31 cellular contexts compared by ENCODE assay signal in genomic region chr18:7677424-7677823, GRCh38.
"Had no signal": no experiment of that assay in that cellular context is flagged by ENCODE, and none has a peak within 500 bp of the region (broad histone marks: within the 10 kb centered on the region; RNA-seq: fewer than 3 reads in every experiment).

No MANE protein-coding gene starts in this region.

- DNase-seq: activated B cell treated with CpG ODN at 0.5 μM for 24 hours; activated CD4-positive, alpha-beta T cell treated with anti-CD3 and anti-CD28 coated beads for 1 hour; activated CD4-positive, alpha-beta T cell treated with anti-CD3 and anti-CD28 coated beads, Interleukin-2, amount 10 ng/mL, durations not matched to agents 24 days and 14 days; activated CD4-positive, alpha-beta T cell treated with anti-CD3 and anti-CD28 coated beads, Interleukin-2, amount 50 U/mL, for 48 hours; activated CD8-positive, alpha-beta memory T cell treated with anti-CD3 and anti-CD28 coated beads, Interleukin-2, amount 10 ng/mL, durations not matched to agents 7 days and 5 days; activated effector memory CD4-positive, alpha-beta T cell treated with Interleukin-2 at 50 U/mL for 16 hours; activated naive CD4-positive, alpha-beta T cell treated with Interleukin-2 at 50 U/mL for 16 hours; activated naive CD8-positive, alpha-beta T cell treated with anti-CD3 and anti-CD28 coated beads, Interleukin-2, amount 50 U/mL, for 24 hours; activated T-cell treated with anti-CD3 and anti-CD28 coated beads, Interleukin-2, amount 50 U/mL, for 24 hours; amniotic stem cell; Kasumi-1; KBM-7; NCI-H1092; NCI-H1417; NCI-H1694; NCI-H2029; NCI-H2107; NCI-H2171 treated with DMSO at 0.1 percent for 48 hours; NCI-H226; NCI-H510A treated with DMSO at 0.1 percent for 48 hours; NCI-H69; PC-9; SHP77 treated with DMSO at 0.1 percent for 48 hours; T-helper 2 cell; T1000 had no signal

- H3K27ac ChIP-seq: ascending aorta, cardiac muscle cell, PC-9 had no signal

- H3K27me3 ChIP-seq: ascending aorta, cardiac muscle cell had no signal

- ATAC-seq: activated CD8-positive, alpha-beta memory T cell treated with anti-CD3 and anti-CD28 coated beads, Interleukin-2, amount 10 ng/mL, durations not matched to agents 7 days and 5 days; activated naive CD4-positive, alpha-beta T cell treated with anti-CD3 and anti-CD28 coated beads, Interleukin-2, amount 50 U/mL, for 72 hours; activated naive CD8-positive, alpha-beta T cell treated with anti-CD3 and anti-CD28 coated beads, Interleukin-2, amount 50 U/mL, for 24 hours had no signal

- H3K9me3 Mint-ChIP-seq: activated B cell treated with CpG ODN at 0.5 μM for 24 hours; activated CD4-positive, alpha-beta T cell treated with anti-CD3 and anti-CD28 coated beads, Interleukin-2, amount 10 ng/mL, durations not matched to agents 24 days and 14 days; activated naive CD8-positive, alpha-beta T cell treated with anti-CD3 and anti-CD28 coated beads, Interleukin-2, amount 50 U/mL, for 24 hours; activated T-cell treated with anti-CD3 and anti-CD28 coated beads, Interleukin-2, amount 50 U/mL, for 24 hours; activated T-helper 1 cell treated with anti-CD3 and anti-CD28 coated beads, Interleukin-12 subunit alpha, Interleukin-12 subunit beta, Interleukin-2, Interleukin-4 antibody, amounts not matched to agents 30 ng/mL and 10 ng/mL and 1 ng/mL, durations not matched to agents 14 hours and 24 hours and 36 hours; brain had no signal

- H3K4me3 ChIP-seq: ascending aorta, cardiac muscle cell, PC-9 had no signal

- H3K36me3 Mint-ChIP-seq: activated CD8-positive, alpha-beta memory T cell treated with anti-CD3 and anti-CD28 coated beads, Interleukin-2, amount 10 ng/mL, durations not matched to agents 7 days and 5 days; activated naive CD4-positive, alpha-beta T cell treated with anti-CD3 and anti-CD28 coated beads, Interleukin-2, amount 50 U/mL, for 72 hours; brain had no signal

- FAIRE-seq: TTC549 had no signal

- H3K4me2 ChIP-seq: PC-9 had no signal

- H3K27me3 Mint-ChIP-seq: activated B cell treated with CpG ODN at 0.5 μM for 24 hours; activated CD4-positive, alpha-beta T cell treated with anti-CD3 and anti-CD28 coated beads, Interleukin-2, amount 10 ng/mL, durations not matched to agents 24 days and 14 days; activated CD8-positive, alpha-beta memory T cell treated with anti-CD3 and anti-CD28 coated beads, Interleukin-2, amount 10 ng/mL, durations not matched to agents 7 days and 5 days; activated naive CD8-positive, alpha-beta T cell treated with anti-CD3 and anti-CD28 coated beads, Interleukin-2, amount 50 U/mL, for 24 hours; activated T-cell treated with anti-CD3 and anti-CD28 coated beads, Interleukin-2, amount 50 U/mL, for 24 hours had no signal

- H3K36me3 ChIP-seq: ascending aorta, cardiac muscle cell had no signal

- H3K4me3 Mint-ChIP-seq: activated B cell treated with CpG ODN at 0.5 μM for 24 hours; activated CD4-positive, alpha-beta T cell treated with anti-CD3 and anti-CD28 coated beads, Interleukin-2, amount 10 ng/mL, durations not matched to agents 24 days and 14 days; activated CD8-positive, alpha-beta memory T cell treated with anti-CD3 and anti-CD28 coated beads, Interleukin-2, amount 10 ng/mL, durations not matched to agents 7 days and 5 days; activated naive CD8-positive, alpha-beta T cell treated with anti-CD3 and anti-CD28 coated beads, Interleukin-2, amount 50 U/mL, for 24 hours; activated T-cell treated with anti-CD3 and anti-CD28 coated beads, Interleukin-2, amount 50 U/mL, for 24 hours; activated T-helper 1 cell treated with anti-CD3 and anti-CD28 coated beads, Interleukin-12 subunit alpha, Interleukin-12 subunit beta, Interleukin-2, Interleukin-4 antibody, amounts not matched to agents 30 ng/mL and 10 ng/mL and 1 ng/mL, durations not matched to agents 14 hours and 24 hours and 36 hours; brain had no signal

- H3K4me1 Mint-ChIP-seq: activated B cell treated with CpG ODN at 0.5 μM for 24 hours; activated CD4-positive, alpha-beta T cell treated with anti-CD3 and anti-CD28 coated beads, Interleukin-2, amount 10 ng/mL, durations not matched to agents 24 days and 14 days; activated CD8-positive, alpha-beta memory T cell treated with anti-CD3 and anti-CD28 coated beads, Interleukin-2, amount 10 ng/mL, durations not matched to agents 7 days and 5 days; activated naive CD8-positive, alpha-beta T cell treated with anti-CD3 and anti-CD28 coated beads, Interleukin-2, amount 50 U/mL, for 24 hours had no signal

- H3K27ac Mint-ChIP-seq: activated B cell treated with CpG ODN at 0.5 μM for 24 hours; activated CD4-positive, alpha-beta T cell treated with anti-CD3 and anti-CD28 coated beads, Interleukin-2, amount 10 ng/mL, durations not matched to agents 24 days and 14 days; activated CD8-positive, alpha-beta memory T cell treated with anti-CD3 and anti-CD28 coated beads, Interleukin-2, amount 10 ng/mL, durations not matched to agents 7 days and 5 days; activated naive CD4-positive, alpha-beta T cell treated with anti-CD3 and anti-CD28 coated beads, Interleukin-2, amount 50 U/mL, for 72 hours; activated naive CD8-positive, alpha-beta T cell treated with anti-CD3 and anti-CD28 coated beads, Interleukin-2, amount 50 U/mL, for 24 hours; activated T-cell treated with anti-CD3 and anti-CD28 coated beads, Interleukin-2, amount 50 U/mL, for 24 hours; activated T-helper 1 cell treated with anti-CD3 and anti-CD28 coated beads, Interleukin-12 subunit alpha, Interleukin-12 subunit beta, Interleukin-2, Interleukin-4 antibody, amounts not matched to agents 30 ng/mL and 10 ng/mL and 1 ng/mL, durations not matched to agents 14 hours and 24 hours and 36 hours had no signal

- H3K9me3 ChIP-seq: ascending aorta had no signal

- H2AFZ ChIP-seq: PC-9 had no signal
